In the genomic region with DNA sequence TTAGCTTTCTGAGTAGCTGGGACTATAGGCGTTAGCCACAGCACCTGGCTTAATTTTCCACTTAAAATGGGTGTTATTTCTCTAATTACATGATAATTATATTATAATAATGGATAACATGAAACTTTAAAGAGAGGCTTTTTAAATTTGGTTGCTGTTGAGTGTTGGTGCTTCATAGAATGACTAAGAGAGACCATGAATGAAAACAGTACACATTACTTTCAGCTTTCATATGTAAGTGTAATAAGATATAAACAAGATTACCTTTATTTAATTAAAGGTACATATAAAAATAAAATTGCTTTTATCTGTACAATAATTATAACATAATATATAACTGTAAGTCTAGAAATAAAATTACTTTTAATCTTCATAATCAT, we compare ENCODE assay signal across 29 cellular contexts.
DNase-seq lines count a peak whose midpoint lies in the region; ATAC-seq and FAIRE-seq lines count a peak whose summit lies in the region.
"Had no signal": no experiment of that assay in that cellular context is flagged by ENCODE, and none has a peak within 500 bp of the region (broad histone marks: within the 10 kb centered on the region; RNA-seq: fewer than 3 reads in every experiment).

No MANE protein-coding gene starts in this region.

- H3K27ac ChIP-seq in substantia nigra (ENCODE audit: low read depth, low read length, poor library complexity, severe bottlenecking) = no peak overlapping the region
- H3K27ac ChIP-seq: C4-2B, esophagus squamous epithelium, gastroesophageal sphincter, ovary, testis had no signal

- ATAC-seq in GM19395 (IDR thresholded peaks at IDR 0.05; ENCODE audit: unreplicated experiment) = peak; percentile 38
- peak; percentile 16 for ATAC-seq in HG03565 (IDR thresholded peaks at IDR 0.05; ENCODE audit: unreplicated experiment)
- ATAC-seq in central memory CD8-positive, alpha-beta T cell (replicated peaks; ENCODE audit: extremely low read depth, poor library complexity, severe bottlenecking) = no peak
- ATAC-seq: gastroesophageal sphincter, HepG2, right cardiac atrium had no signal

- H3K4me1 Mint-ChIP-seq in central memory CD8-positive, alpha-beta T cell = peaks cover 43% of the 10 kb centered on the region

- no peak overlapping the region for H3K4me3 Mint-ChIP-seq in central memory CD8-positive, alpha-beta T cell
- H3K4me3 Mint-ChIP-seq: activated B cell treated with CpG ODN at 0.5 μM for 24 hours; activated CD4-positive, alpha-beta memory T cell treated with anti-CD3 and anti-CD28 coated beads for 36 hours; endodermal cell; stimulated activated naive B cell treated with anti-CD40 and anti-IgM and Interleukin-4, amounts not matched to agents 10 μg/mL and 1 μg/mL and 100 μg/mL, for 72 hours had no signal

- peak overlapping the region; percentile 41 for H3K27ac Mint-ChIP-seq in central memory CD8-positive, alpha-beta T cell (ENCODE audit: low read depth)
- H3K27ac Mint-ChIP-seq: activated B cell treated with CpG ODN at 0.5 μM for 24 hours; activated CD4-positive, alpha-beta memory T cell treated with anti-CD3 and anti-CD28 coated beads for 36 hours; endodermal cell; natural killer cell treated with Interleukin-12 subunit alpha and Interleukin-12 subunit beta and Interleukin-15 and Interleukin-18, amount 100 ng/mL, for 72 hours had no signal

- peak; percentile 59 for FAIRE-seq in G401.6 (lab: Jason Lieb, UNC)
- FAIRE-seq: bronchial epithelial cell, HepG2, urothelium cell line had no signal

- H3K27me3 Mint-ChIP-seq in central memory CD8-positive, alpha-beta T cell = no peaks in the 10 kb centered on the region
- H3K27me3 Mint-ChIP-seq: activated B cell treated with CpG ODN at 0.5 μM for 24 hours; activated CD4-positive, alpha-beta memory T cell treated with anti-CD3 and anti-CD28 coated beads for 36 hours; natural killer cell treated with Interleukin-12 subunit alpha and Interleukin-12 subunit beta and Interleukin-15 and Interleukin-18, amount 100 ng/mL, for 72 hours; stimulated activated naive B cell treated with anti-CD40 and anti-IgM and Interleukin-4, amounts not matched to agents 10 μg/mL and 1 μg/mL and 100 μg/mL, for 72 hours had no signal

- DNase-seq in central memory CD8-positive, alpha-beta T cell (ENCODE audit: low spot score in 2 of 2) = no peak
- no peak for DNase-seq in substantia nigra (lab: John Stamatoyannopoulos, UW)
- no peak for DNase-seq in NCI-H524 treated with DMSO at 0.1 percent for 48 hours (lab: John Stamatoyannopoulos, UW)
- DNase-seq in HuH-7 (ENCODE audit: low spot score) = no peak
- DNase-seq: activated B cell treated with CpG ODN at 0.5 μM for 24 hours; activated CD4-positive, alpha-beta memory T cell treated with anti-CD3 and anti-CD28 coated beads for 36 hours; cortex of kidney; endodermal cell; esophagus squamous epithelium; hypothalamus; NCI-H1930; NCI-H2227 treated with DMSO at 0.1 percent for 48 hours; OCI-M1; ovary; right cardiac atrium; Right ventricle myocardium superior; stimulated activated CD4-positive, alpha-beta T cell treated with anti-CD3 and anti-CD28 coated beads, Interleukin-12 subunit alpha, Interleukin-12 subunit beta, amount 100 ng/mL, for 4 hours; stimulated activated CD4-positive, alpha-beta T cell treated with anti-CD3 and anti-CD28 coated beads, Interleukin-4, amount 100 ng/mL, for 24 hours; stimulated activated naive B cell treated with anti-CD40 and anti-IgM and Interleukin-4, amounts not matched to agents 10 μg/mL and 1 μg/mL and 100 μg/mL, for 72 hours; testis had no signal

- peaks cover 5% of the 10 kb centered on the region for H3K9me3 Mint-ChIP-seq in central memory CD8-positive, alpha-beta T cell
- H3K9me3 Mint-ChIP-seq: activated B cell treated with CpG ODN at 0.5 μM for 24 hours, endodermal cell had no signal

- peaks cover 1% of the 10 kb centered on the region for H3K36me3 Mint-ChIP-seq in central memory CD8-positive, alpha-beta T cell (ENCODE audit: insufficient read depth)
